1 cellular context compared by ENCODE assay signal in the genomic region with DNA sequence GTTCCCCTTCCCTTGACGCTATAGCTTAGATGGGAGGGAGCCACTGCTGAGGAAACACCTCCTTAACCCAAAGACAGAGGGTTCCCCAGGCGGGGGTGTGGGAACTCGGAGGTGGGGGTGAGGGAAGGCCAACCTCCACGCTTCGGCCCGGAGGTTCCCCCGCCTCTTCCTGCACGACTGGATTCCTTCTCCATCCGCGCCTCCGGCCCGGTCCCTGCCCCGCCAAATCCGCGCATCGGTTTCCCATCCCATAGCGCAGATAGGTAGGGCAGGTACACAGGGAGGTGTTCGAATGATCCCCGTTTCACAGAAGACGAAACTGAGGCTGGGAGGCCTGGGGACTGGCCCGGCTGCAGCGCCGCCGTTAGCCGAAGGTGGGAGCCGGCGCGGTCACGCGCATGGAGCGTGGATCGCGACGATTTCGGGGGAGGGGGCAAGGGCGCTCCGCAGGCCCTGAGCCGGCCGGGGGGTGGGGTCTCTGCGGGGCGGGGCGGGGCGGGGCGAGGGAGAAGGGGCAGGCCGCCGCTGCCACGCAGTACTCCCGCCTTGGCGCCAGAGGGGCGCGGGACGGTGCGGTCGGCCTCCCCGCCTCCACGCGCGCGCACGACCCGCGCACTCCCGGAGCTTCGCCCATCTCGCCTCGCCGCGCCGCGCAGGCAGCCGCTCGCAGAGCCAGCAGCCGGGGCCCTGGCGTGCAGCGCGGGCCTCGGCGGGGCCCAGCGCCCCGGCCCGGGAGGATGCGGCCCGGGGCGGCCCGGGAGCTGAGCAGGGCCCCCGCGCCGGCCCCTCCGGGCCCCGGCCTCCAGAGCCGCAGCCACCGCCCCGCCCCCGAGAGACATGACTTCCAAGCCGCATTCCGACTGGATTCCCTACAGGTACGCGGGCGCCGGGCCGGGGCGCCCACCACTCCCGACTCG.
TF ChIP-seq lines count a peak whose summit lies in the region.

A gene with protein sequence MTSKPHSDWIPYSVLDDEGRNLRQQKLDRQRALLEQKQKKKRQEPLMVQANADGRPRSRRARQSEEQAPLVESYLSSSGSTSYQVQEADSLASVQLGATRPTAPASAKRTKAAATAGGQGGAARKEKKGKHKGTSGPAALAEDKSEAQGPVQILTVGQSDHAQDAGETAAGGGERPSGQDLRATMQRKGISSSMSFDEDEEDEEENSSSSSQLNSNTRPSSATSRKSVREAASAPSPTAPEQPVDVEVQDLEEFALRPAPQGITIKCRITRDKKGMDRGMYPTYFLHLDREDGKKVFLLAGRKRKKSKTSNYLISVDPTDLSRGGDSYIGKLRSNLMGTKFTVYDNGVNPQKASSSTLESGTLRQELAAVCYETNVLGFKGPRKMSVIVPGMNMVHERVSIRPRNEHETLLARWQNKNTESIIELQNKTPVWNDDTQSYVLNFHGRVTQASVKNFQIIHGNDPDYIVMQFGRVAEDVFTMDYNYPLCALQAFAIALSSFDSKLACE (plus strand): TSS at position 538 of the 917 bp plus-strand sequence. CDS start 300 bp downstream, at position 838.

TF ChIP-seq in A549, 52 proteins besides CTCF, POLR2A, EP300 and RAD21 (continued from another document):
- no peak for TF ChIP-seq MAX (IDR thresholded peaks at IDR 0.05)
- TF ChIP-seq HOXB13 (CRISPR knock-in tag; IDR thresholded peaks at IDR 0.05; ENCODE audit: low read depth) = no peak
- no peak for TF ChIP-seq TFCP2L1 (CRISPR knock-in tag; IDR thresholded peaks at IDR 0.05)
- no peak for TF ChIP-seq NR3C1 (IDR thresholded peaks at IDR 0.05)
- TF ChIP-seq RFX5 (IDR thresholded peaks at IDR 0.05) = no peak
- TF ChIP-seq ZC3H11A (IDR thresholded peaks at IDR 0.05) = no peak
- TF ChIP-seq CHD4 (IDR thresholded peaks at IDR 0.05; ENCODE audit: borderline replicate concordance) = peak; percentile 84; the same call in 1 of the 2 replicates
- TF ChIP-seq RNF2 (IDR thresholded peaks at IDR 0.05; ENCODE audit: borderline replicate concordance, low read depth) = no peak
- TF ChIP-seq, protein P1, sequence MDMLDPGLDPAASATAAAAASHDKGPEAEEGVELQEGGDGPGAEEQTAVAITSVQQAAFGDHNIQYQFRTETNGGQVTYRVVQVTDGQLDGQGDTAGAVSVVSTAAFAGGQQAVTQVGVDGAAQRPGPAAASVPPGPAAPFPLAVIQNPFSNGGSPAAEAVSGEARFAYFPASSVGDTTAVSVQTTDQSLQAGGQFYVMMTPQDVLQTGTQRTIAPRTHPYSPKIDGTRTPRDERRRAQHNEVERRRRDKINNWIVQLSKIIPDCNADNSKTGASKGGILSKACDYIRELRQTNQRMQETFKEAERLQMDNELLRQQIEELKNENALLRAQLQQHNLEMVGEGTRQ (IDR thresholded peaks at IDR 0.05) = no peak
- TF ChIP-seq KDM1A (IDR thresholded peaks at IDR 0.05; ENCODE audit: low read depth) = peak; percentile 79; the same call in 1 of the 2 replicates
- no peak for TF ChIP-seq HEYL (CRISPR knock-in tag; IDR thresholded peaks at IDR 0.05)
- no peak for TF ChIP-seq ESRRA (IDR thresholded peaks at IDR 0.05; ENCODE audit: borderline replicate concordance, low read length)
- TF ChIP-seq REST (IDR thresholded peaks at IDR 0.05) = no peak
- TF ChIP-seq CBX8 (IDR thresholded peaks at IDR 0.05) = no peak
- no peak for TF ChIP-seq HES2 (IDR thresholded peaks at IDR 0.05)
- TF ChIP-seq HOXB5 (CRISPR knock-in tag; IDR thresholded peaks at IDR 0.05) = no peak
- TF ChIP-seq RARB (CRISPR knock-in tag; IDR thresholded peaks at IDR 0.05) = no peak
- no peak for TF ChIP-seq EHF (CRISPR knock-in tag; IDR thresholded peaks at IDR 0.05)
- TF ChIP-seq EHMT2 (IDR thresholded peaks at IDR 0.05; ENCODE audit: low read depth) = no peak
- TF ChIP-seq POLR2AphosphoS2 (conservative IDR thresholded peaks at IDR 0.05; ENCODE audit: low read length) = no peak
- TF ChIP-seq JUNB (IDR thresholded peaks at IDR 0.05) = no peak
- no peak for TF ChIP-seq RCOR1 (IDR thresholded peaks at IDR 0.05; ENCODE audit: low read depth, low read length)
- no peak for TF ChIP-seq NFE2L2 (conservative IDR thresholded peaks at IDR 0.05; ENCODE audit: low read length)
